Comparison of ENCODE assay signal across 27 cellular contexts in genomic region chr7:80902035-80902434, GRCh38. TPM values are rescaled to one million over a fixed set of nuclear protein-coding genes. Genes with fewer than 3 reads are reported as not detected.
DNase-seq lines count a peak whose midpoint lies in the region; ATAC-seq and TF ChIP-seq lines count a peak whose summit lies in the region.
"Had no signal": no experiment of that assay in that cellular context is flagged by ENCODE, and none has a peak within 500 bp of the region (broad histone marks: within the 10 kb centered on the region; RNA-seq: fewer than 3 reads in every experiment).

No MANE protein-coding gene starts in this region.

- H3K4me1 ChIP-seq in ACC112 (ENCODE audit: control insufficient read depth, insufficient read depth, low read length, unreplicated experiment) (peaks cover 63% of the 10 kb centered on the region), Panc1 (ENCODE audit: control insufficient read depth, insufficient read depth, low read length) (peaks cover 70% of the 10 kb centered on the region), sigmoid colon (peaks cover 0 to 51% (median 33%) of the 10 kb centered on the region in 4 donors)
- H3K4me1 ChIP-seq: left lung, upper lobe of left lung had no signal

- in situ Hi-C loops in Panc1 (cut with HindIII; ENCODE audit: low pct_unique_long_range_greater_than_20kb, low sequenced_read_pairs) = no loop called here

- no peak for TF ChIP-seq POLR2A in sigmoid colon (IDR thresholded peaks at IDR 0.05)

- H3K27ac Mint-ChIP-seq in type B pancreatic cell (no peak overlapping the region), nephron progenitor cell (no peak overlapping the region)
- H3K27ac Mint-ChIP-seq: activated CD8-positive, alpha-beta T cell treated with anti-CD3 and anti-CD28 coated beads for 36 hours; activated naive CD4-positive, alpha-beta T cell treated with anti-CD3 and anti-CD28 coated beads, Interleukin-2, amount 50 U/mL, for 72 hours; activated T-helper 17 cell treated with anti-CD3 and anti-CD28 coated beads, Interleukin-2, amount 50 U/mL, for 72 hours; CD4-positive, alpha-beta memory T cell; H9; naive B cell; stimulated activated naive CD8-positive, alpha-beta T cell treated with anti-CD3 and anti-CD28 coated beads, Interleukin-15, Interleukin-2, amounts not matched to agents 100 ng/mL and 50 ng/mL, for 24 hours; T-helper 17 cell had no signal

- no peak for TF ChIP-seq EP300 in sigmoid colon (IDR thresholded peaks at IDR 0.05)

- no peak overlapping the region for H2AFZ ChIP-seq in ACC112 (ENCODE audit: low read length, unreplicated experiment)

- H3K36me3 ChIP-seq in ACC112 (ENCODE audit: insufficient read depth, low read length) (peaks cover 22% of the 10 kb centered on the region), Panc1 (ENCODE audit: control insufficient read depth, insufficient read depth, low read length) (peaks cover 4% of the 10 kb centered on the region; the same call in 1 of the 2 replicates), sigmoid colon (peaks cover 0 to 19% (median 0%) of the 10 kb centered on the region in 4 donors)
- H3K36me3 ChIP-seq: left lung, upper lobe of left lung had no signal

- H3K4me1 Mint-ChIP-seq in type B pancreatic cell (ENCODE audit: unreplicated experiment) (peaks cover under 1% of the 10 kb centered on the region), nephron progenitor cell (peaks cover 17% of the 10 kb centered on the region)
- H3K4me1 Mint-ChIP-seq: activated T-helper 17 cell treated with anti-CD3 and anti-CD28 coated beads, Interleukin-2, amount 50 U/mL, for 72 hours; CD4-positive, alpha-beta memory T cell; naive B cell; T-helper 17 cell had no signal

- no peaks in the 10 kb centered on the region for H3K27me3 Mint-ChIP-seq in type B pancreatic cell
- H3K27me3 Mint-ChIP-seq in nephron progenitor cell (ENCODE audit: low read depth, poor library complexity) = no peaks in the 10 kb centered on the region
- H3K27me3 Mint-ChIP-seq: activated CD8-positive, alpha-beta T cell treated with anti-CD3 and anti-CD28 coated beads for 36 hours; activated T-helper 17 cell treated with anti-CD3 and anti-CD28 coated beads, Interleukin-2, amount 50 U/mL, for 72 hours; CD4-positive, alpha-beta memory T cell; naive B cell; stimulated activated naive CD8-positive, alpha-beta T cell treated with anti-CD3 and anti-CD28 coated beads, Interleukin-15, Interleukin-2, amounts not matched to agents 100 ng/mL and 50 ng/mL, for 24 hours; T-helper 17 cell had no signal

- H3K4me3 Mint-ChIP-seq in type B pancreatic cell = no peak overlapping the region
- no peak overlapping the region for H3K4me3 Mint-ChIP-seq in nephron progenitor cell
- H3K4me3 Mint-ChIP-seq: activated CD8-positive, alpha-beta T cell treated with anti-CD3 and anti-CD28 coated beads for 36 hours; activated T-helper 17 cell treated with anti-CD3 and anti-CD28 coated beads, Interleukin-2, amount 50 U/mL, for 72 hours; CD4-positive, alpha-beta memory T cell; H9; naive B cell; stimulated activated naive CD8-positive, alpha-beta T cell treated with anti-CD3 and anti-CD28 coated beads, Interleukin-15, Interleukin-2, amounts not matched to agents 100 ng/mL and 50 ng/mL, for 24 hours; T-helper 17 cell had no signal

- H3K36me3 Mint-ChIP-seq in type B pancreatic cell (peaks cover 9% of the 10 kb centered on the region), nephron progenitor cell (ENCODE audit: low read depth) (peaks cover 53% of the 10 kb centered on the region)
- H3K36me3 Mint-ChIP-seq: activated naive CD4-positive, alpha-beta T cell treated with anti-CD3 and anti-CD28 coated beads, Interleukin-2, amount 50 U/mL, for 72 hours; CD4-positive, alpha-beta memory T cell; naive B cell had no signal

- DNase-seq in Panc1 (ENCODE audit: low read depth, low spot score) (no peak), epithelial cell of prostate (ENCODE audit: low read depth, low spot score) (no peak), sigmoid colon (no peak), type B pancreatic cell (ENCODE audit: extremely low spot score, unreplicated experiment) (no peak), NCI-H526 treated with DMSO at 0.1 percent for 48 hours (lab: John Stamatoyannopoulos, UW) (no peak), nephron progenitor cell (no peak)
- DNase-seq: activated CD8-positive, alpha-beta T cell treated with anti-CD3 and anti-CD28 coated beads for 36 hours; AML-193; aorta; CD4-positive, alpha-beta memory T cell; central memory CD4-positive, alpha-beta T cell; dermis blood vessel endothelial cell; H9; KBM-7; left lung; MM.1S; naive B cell; NCI-H2029; nucleus accumbens; RPMI8226; T-helper 17 cell; upper lobe of left lung had no signal

- CTCF ChIA-PET in Panc1 (lab: Charles Lee) = no interaction called here

- H3K9me3 Mint-ChIP-seq in type B pancreatic cell (no peaks in the 10 kb centered on the region), nephron progenitor cell (peaks cover 4% of the 10 kb centered on the region)
- H3K9me3 Mint-ChIP-seq: activated naive CD4-positive, alpha-beta T cell treated with anti-CD3 and anti-CD28 coated beads, Interleukin-2, amount 50 U/mL, for 72 hours; H9 had no signal

- POLR2A ChIA-PET in Panc1 (lab: Charles Lee) = interaction anchor here (0.5 kb wide), 1 partner anchor 179 kb away, joined by 4 read pairs; no protein-coding TSS in a partner anchor

- 92 to 93% methylated on average over 1 of the region's 1 CpG for WGBS in sigmoid colon, 2 donors

- no peak for ATAC-seq in Panc1
- ATAC-seq in GM18511 (IDR thresholded peaks at IDR 0.05; ENCODE audit: unreplicated experiment) = no peak
- ATAC-seq: activated CD8-positive, alpha-beta T cell treated with anti-CD3 and anti-CD28 coated beads for 36 hours; activated naive CD4-positive, alpha-beta T cell treated with anti-CD3 and anti-CD28 coated beads, Interleukin-2, amount 50 U/mL, for 72 hours; activated T-helper 17 cell treated with anti-CD3 and anti-CD28 coated beads, Interleukin-2, amount 50 U/mL, for 72 hours; left lung; T-helper 17 cell had no signal

- H3K27me3 ChIP-seq in ACC112 (ENCODE audit: insufficient read depth, low read length) (no peaks in the 10 kb centered on the region), Panc1 (ENCODE audit: control insufficient read depth, insufficient read depth, low read length) (no peaks in the 10 kb centered on the region), sigmoid colon (no peaks in the 10 kb centered on the region)
- H3K27me3 ChIP-seq: left lung, upper lobe of left lung had no signal

- peak overlapping the region; percentile 87 for H3K27ac ChIP-seq in ACC112 (ENCODE audit: low read depth, low read length)
- peak overlapping the region; percentile 76; the same call in 1 of the 2 replicates for H3K27ac ChIP-seq in Panc1 (ENCODE audit: low read length)
- H3K27ac ChIP-seq in epithelial cell of prostate = peak overlapping the region; percentile 79
- H3K27ac ChIP-seq in sigmoid colon = peak overlapping the region in 3 of 4 donors; percentile 4 to 73 (median 68)
- H3K27ac ChIP-seq: left lung, upper lobe of left lung had no signal

- H3K79me2 ChIP-seq in ACC112 (ENCODE audit: control insufficient read depth, insufficient read depth, low read length, unreplicated experiment) = peaks cover 63% of the 10 kb centered on the region

- BruUV-seq in Panc1 (replicated peaks; lab: Mats Ljungman, UMichigan) = no TSS peak

- no peak for TF ChIP-seq CTCF in Panc1 (IDR thresholded peaks at IDR 0.05)
- no peak for TF ChIP-seq CTCF in sigmoid colon (IDR thresholded peaks at IDR 0.05)
- TF ChIP-seq CTCF in type B pancreatic cell (conservative IDR thresholded peaks at IDR 0.05) = no peak
- TF ChIP-seq CTCF in nephron progenitor cell (IDR thresholded peaks at IDR 0.05) = no peak

- H3K4me3 ChIP-seq in ACC112 (ENCODE audit: low read depth, low read length) (no peak overlapping the region), Panc1 (ENCODE audit: low read depth in 2 of 2, low read length in 2 of 2) (no peak overlapping the region), sigmoid colon (no peak overlapping the region)
- H3K4me3 ChIP-seq: left lung, upper lobe of left lung had no signal

- intact Hi-C loops in Panc1 (cut with micrococcal nuclease; ENCODE audit: unreplicated experiment) (no loop called here), sigmoid colon (cut with DNase I) (no loop called here)

- H3K9me3 ChIP-seq in Panc1 (ENCODE audit: control insufficient read depth, insufficient read depth, low read depth, low read length) (no peaks in the 10 kb centered on the region), sigmoid colon (no peaks in the 10 kb centered on the region)
- H3K9me3 ChIP-seq: left lung, upper lobe of left lung had no signal

RNA-seq across cellular contexts. Expression of gene SEMA3C, which starts 16.8 kb away (rescaled TPM):
- total RNA-seq in Panc1 (2021; ENCODE audit: unreplicated experiment) = 232 TPM
- 166 TPM for polyA plus RNA-seq in Panc1 (2012; ENCODE audit: insufficient read length)
- 100 to 1,000 TPM; 213 to 298 (median 250) TPM for total RNA-seq in sigmoid colon
- 10 to 100 TPM in 1 of 3 donors, 1 to 10 TPM in 2; 8.4 to 20.6 (median 8.6) TPM for polyA plus RNA-seq in sigmoid colon
- total RNA-seq in type B pancreatic cell (ENCODE audit: low replicate concordance) = 67.8 and 94.9 TPM in 2 replicates
- total RNA-seq: activated CD8-positive, alpha-beta T cell treated with anti-CD3 and anti-CD28 coated beads for 36 hours; activated naive CD4-positive, alpha-beta T cell treated with anti-CD3 and anti-CD28 coated beads, Interleukin-2, amount 50 U/mL, for 72 hours; activated T-helper 17 cell treated with anti-CD3 and anti-CD28 coated beads, Interleukin-2, amount 50 U/mL, for 72 hours had no signal
- polyA plus RNA-seq: CD4-positive, alpha-beta memory T cell had no signal
